ENCODE assay signal across 23 cellular contexts in genomic region chr18:23730850-23731249, GRCh38. TPM values are rescaled to one million over a fixed set of nuclear protein-coding genes. Genes with fewer than 3 reads are reported as not detected.
"Had no signal": no experiment of that assay in that cellular context is flagged by ENCODE, and none has a peak within 500 bp of the region (broad histone marks: within the 10 kb centered on the region; RNA-seq: fewer than 3 reads in every experiment).

No MANE protein-coding gene starts in this region.

- H3K4me3 Mint-ChIP-seq: activated B cell treated with CpG ODN at 0.5 μM for 24 hours; activated CD8-positive, alpha-beta memory T cell treated with anti-CD3 and anti-CD28 coated beads, Interleukin-2, amount 10 ng/mL, durations not matched to agents 7 days and 5 days; activated CD8-positive, alpha-beta T cell treated with anti-CD3 and anti-CD28 coated beads, Interleukin-2, amount 10 ng/mL, durations not matched to agents 7 days and 5 days; natural killer cell treated with Interleukin-12 subunit alpha and Interleukin-12 subunit beta and Interleukin-15 and Interleukin-18, amount 100 ng/mL, for 72 hours; T-helper 17 cell had no signal

- H3K9me3 ChIP-seq: breast epithelium, esophagus muscularis mucosa, heart left ventricle, lower lobe of right lung, testis had no signal

- H3K27ac Mint-ChIP-seq: activated B cell treated with CpG ODN at 0.5 μM for 24 hours; activated CD8-positive, alpha-beta memory T cell treated with anti-CD3 and anti-CD28 coated beads, Interleukin-2, amount 10 ng/mL, durations not matched to agents 7 days and 5 days; activated CD8-positive, alpha-beta T cell treated with anti-CD3 and anti-CD28 coated beads, Interleukin-2, amount 10 ng/mL, durations not matched to agents 7 days and 5 days; activated naive CD4-positive, alpha-beta T cell treated with anti-CD3 and anti-CD28 coated beads, Interleukin-2, amount 50 U/mL, for 72 hours; activated T-helper 2 cell treated with anti-CD3 and anti-CD28 coated beads, Interferon-gamma antibody, Interleukin-2, Interleukin-4, amounts not matched to agents 10 μg/mL and 5 μg/mL and 100 μg/mL, durations not matched to agents 14 hours and 24 hours and 36 hours; natural killer cell treated with Interleukin-12 subunit alpha and Interleukin-12 subunit beta and Interleukin-15 and Interleukin-18, amount 100 ng/mL, for 72 hours; T-helper 17 cell had no signal

- DNase-seq: activated B cell treated with CpG ODN at 0.5 μM for 24 hours; activated CD8-positive, alpha-beta memory T cell treated with anti-CD3 and anti-CD28 coated beads, Interleukin-2, amount 10 ng/mL, durations not matched to agents 7 days and 5 days; activated CD8-positive, alpha-beta T cell treated with anti-CD3 and anti-CD28 coated beads, Interleukin-2, amount 10 ng/mL, durations not matched to agents 7 days and 5 days; activated T-cell treated with anti-CD3 and anti-CD28 coated beads, Interleukin-2, amount 50 U/mL, for 48 hours; central memory CD4-positive, alpha-beta T cell; foreskin keratinocyte; heart left ventricle; lower lobe of right lung; mesenchymal stem cell; posterior cingulate gyrus; right cardiac atrium; stimulated activated CD4-positive, alpha-beta T cell treated with anti-CD3 and anti-CD28 coated beads, Interleukin-2, amount 100 ng/mL, for 48 hours; stimulated activated naive CD4-positive, alpha-beta T cell treated with Interleukin-2 at 50 U/mL for 16 hours; T-helper 17 cell; T1000; testis; trophoblast cell had no signal

- H3K27ac ChIP-seq: breast epithelium, esophagus muscularis mucosa, foreskin keratinocyte, heart left ventricle, lower lobe of right lung, testis had no signal

- H3K4me3 ChIP-seq: breast epithelium, esophagus muscularis mucosa, heart left ventricle, lower lobe of right lung, testis had no signal

- H3K9me3 Mint-ChIP-seq: activated B cell treated with CpG ODN at 0.5 μM for 24 hours; activated naive CD4-positive, alpha-beta T cell treated with anti-CD3 and anti-CD28 coated beads, Interleukin-2, amount 50 U/mL, for 72 hours; activated T-helper 2 cell treated with anti-CD3 and anti-CD28 coated beads, Interferon-gamma antibody, Interleukin-2, Interleukin-4, amounts not matched to agents 10 μg/mL and 5 μg/mL and 100 μg/mL, durations not matched to agents 14 hours and 24 hours and 36 hours; natural killer cell treated with Interleukin-12 subunit alpha and Interleukin-12 subunit beta and Interleukin-15 and Interleukin-18, amount 100 ng/mL, for 72 hours had no signal

- H3K36me3 ChIP-seq: breast epithelium, heart left ventricle, lower lobe of right lung had no signal

- H3K4me1 Mint-ChIP-seq: activated B cell treated with CpG ODN at 0.5 μM for 24 hours had no signal

- ATAC-seq: activated CD8-positive, alpha-beta memory T cell treated with anti-CD3 and anti-CD28 coated beads, Interleukin-2, amount 10 ng/mL, durations not matched to agents 7 days and 5 days; activated CD8-positive, alpha-beta T cell treated with anti-CD3 and anti-CD28 coated beads, Interleukin-2, amount 10 ng/mL, durations not matched to agents 7 days and 5 days; activated naive CD4-positive, alpha-beta T cell treated with anti-CD3 and anti-CD28 coated beads, Interleukin-2, amount 50 U/mL, for 72 hours; foreskin keratinocyte; heart left ventricle; left lobe of liver; lower lobe of right lung; natural killer cell treated with Interleukin-12 subunit alpha and Interleukin-12 subunit beta and Interleukin-15 and Interleukin-18, amount 100 ng/mL, for 72 hours; right cardiac atrium; T-helper 17 cell had no signal

- H3K4me1 ChIP-seq: breast epithelium, esophagus muscularis mucosa, foreskin keratinocyte, testis had no signal

- H3K36me3 Mint-ChIP-seq: activated CD8-positive, alpha-beta memory T cell treated with anti-CD3 and anti-CD28 coated beads, Interleukin-2, amount 10 ng/mL, durations not matched to agents 7 days and 5 days; activated naive CD4-positive, alpha-beta T cell treated with anti-CD3 and anti-CD28 coated beads, Interleukin-2, amount 50 U/mL, for 72 hours; natural killer cell treated with Interleukin-12 subunit alpha and Interleukin-12 subunit beta and Interleukin-15 and Interleukin-18, amount 100 ng/mL, for 72 hours had no signal

RNA-seq across cellular contexts. Expression of gene LAMA3, which starts 41.6 kb away (rescaled TPM):
- total RNA-seq: activated B cell treated with CpG ODN at 0.5 μM for 24 hours; activated T-helper 2 cell treated with anti-CD3 and anti-CD28 coated beads, Interferon-gamma antibody, Interleukin-2, Interleukin-4, amounts not matched to agents 10 μg/mL and 5 μg/mL and 100 μg/mL, durations not matched to agents 14 hours and 24 hours and 36 hours had no signal
